4 cellular contexts compared by ENCODE assay signal in genomic region chrX:18763106-18763505, GRCh38. TPM values are rescaled to one million over a fixed set of nuclear protein-coding genes. Genes with fewer than 3 reads are reported as not detected.
"Had no signal": no experiment of that assay in that cellular context is flagged by ENCODE, and none has a peak within 500 bp of the region (broad histone marks: within the 10 kb centered on the region; RNA-seq: fewer than 3 reads in every experiment).

No MANE protein-coding gene starts in this region.

RNA-seq across cellular contexts. Expression of gene PPEF1, which starts 55.7 kb away (rescaled TPM):
- total RNA-seq: natural killer cell treated with Interleukin-12 subunit alpha and Interleukin-12 subunit beta and Interleukin-15 and Interleukin-18, amount 100 ng/mL, for 72 hours; pulmonary artery endothelial cell; sciatic nerve; transverse colon had no signal
